ENCODE assay signal across 1 cellular context in genomic region chr2:64359892-64360657, GRCh38.
TF ChIP-seq lines count a peak whose summit lies in the region.

No MANE protein-coding gene starts in this region.

TF ChIP-seq in HCT116, 20 proteins besides CTCF, POLR2A, EP300 and RAD21 (continued from another document):
- TF ChIP-seq CBX3 (IDR thresholded peaks at IDR 0.05; ENCODE audit: low read depth) = peak; percentile 93
- TF ChIP-seq CEBPB (IDR thresholded peaks at IDR 0.05; ENCODE audit: low read depth) = no peak
- TF ChIP-seq EGR1 (IDR thresholded peaks at IDR 0.05; ENCODE audit: low read depth) = no peak
TF ChIP-seq in HCT116: peak in this region for 7.
